In genomic region chr10:42960491-42961155, GRCh38 we compare ENCODE assay signal across 8 cellular contexts.
A peak's percentile ranks its signal among the peaks of the same experiment; 100 is the strongest.
DNase-seq lines count a peak whose midpoint lies in the region; ATAC-seq and TF ChIP-seq lines count a peak whose summit lies in the region.

No MANE protein-coding gene starts in this region.

- H3K27me3 Mint-ChIP-seq in activated CD4-positive, alpha-beta memory T cell treated with anti-CD3 and anti-CD28 coated beads for 36 hours, result no peaks in the 10 kb centered on the region
- H3K27me3 Mint-ChIP-seq in activated CD4-positive, alpha-beta memory T cell treated with anti-CD3 and anti-CD28 coated beads, Interleukin-2, amount 10 ng/mL, durations not matched to agents 7 days and 5 days, result peaks cover 17% of the 10 kb centered on the region
- H3K27me3 Mint-ChIP-seq in type B pancreatic cell, result peaks cover 4% of the 10 kb centered on the region

- H3K27ac Mint-ChIP-seq in activated CD4-positive, alpha-beta memory T cell treated with anti-CD3 and anti-CD28 coated beads for 36 hours, result no peak overlapping the region
- no peak overlapping the region for H3K27ac Mint-ChIP-seq in activated CD4-positive, alpha-beta memory T cell treated with anti-CD3 and anti-CD28 coated beads, Interleukin-2, amount 10 ng/mL, durations not matched to agents 7 days and 5 days
- no peak overlapping the region for H3K27ac Mint-ChIP-seq in type B pancreatic cell

- CTCF ChIA-PET in activated CD4-positive, alpha-beta memory T cell treated with anti-CD3 and anti-CD28 coated beads for 36 hours (lab: Charles Lee), result no interaction called here
- CTCF ChIA-PET in activated CD4-positive, alpha-beta memory T cell treated with anti-CD3 and anti-CD28 coated beads, Interleukin-2, amount 10 ng/mL, durations not matched to agents 7 days and 5 days (lab: Charles Lee), result no interaction called here

- DNase-seq in activated CD4-positive, alpha-beta memory T cell treated with anti-CD3 and anti-CD28 coated beads for 36 hours, result peak; percentile 3
- no peak for DNase-seq in activated CD4-positive, alpha-beta memory T cell treated with anti-CD3 and anti-CD28 coated beads, Interleukin-2, amount 10 ng/mL, durations not matched to agents 7 days and 5 days
- peak; percentile 30 for DNase-seq in activated CD8-positive, alpha-beta memory T cell treated with anti-CD3 and anti-CD28 coated beads, Interleukin-2, amount 50 U/mL, for 48 hours
- DNase-seq in hepatic stellate cell (ENCODE audit: low spot score), result peak; percentile 39
- peak; percentile 50 for DNase-seq in type B pancreatic cell (ENCODE audit: extremely low spot score, unreplicated experiment)
- no peak for DNase-seq in NCI-H146 treated with DMSO at 0.1 percent for 48 hours (lab: John Stamatoyannopoulos, UW; ENCODE audit: unreplicated experiment)
- DNase-seq in C1 segment of cervical spinal cord (lab: John Stamatoyannopoulos, UW), result no peak

- intact Hi-C loops in activated CD4-positive, alpha-beta memory T cell treated with anti-CD3 and anti-CD28 coated beads for 36 hours (cut with micrococcal nuclease), result no loop called here

- TF ChIP-seq CTCF in type B pancreatic cell (conservative IDR thresholded peaks at IDR 0.05), result no peak

- ATAC-seq in HG03045 (IDR thresholded peaks at IDR 0.05; ENCODE audit: unreplicated experiment), result no peak

- no peak overlapping the region for H3K4me3 Mint-ChIP-seq in activated CD4-positive, alpha-beta memory T cell treated with anti-CD3 and anti-CD28 coated beads for 36 hours
- no peak overlapping the region for H3K4me3 Mint-ChIP-seq in activated CD4-positive, alpha-beta memory T cell treated with anti-CD3 and anti-CD28 coated beads, Interleukin-2, amount 10 ng/mL, durations not matched to agents 7 days and 5 days
- H3K4me3 Mint-ChIP-seq in type B pancreatic cell, result no peak overlapping the region

- no peaks in the 10 kb centered on the region for H3K9me3 Mint-ChIP-seq in activated CD4-positive, alpha-beta memory T cell treated with anti-CD3 and anti-CD28 coated beads for 36 hours
- no peaks in the 10 kb centered on the region for H3K9me3 Mint-ChIP-seq in activated CD4-positive, alpha-beta memory T cell treated with anti-CD3 and anti-CD28 coated beads, Interleukin-2, amount 10 ng/mL, durations not matched to agents 7 days and 5 days
- H3K9me3 Mint-ChIP-seq in type B pancreatic cell, result no peaks in the 10 kb centered on the region

- no peaks in the 10 kb centered on the region for H3K4me1 Mint-ChIP-seq in activated CD4-positive, alpha-beta memory T cell treated with anti-CD3 and anti-CD28 coated beads for 36 hours (ENCODE audit: low read depth)
- no peaks in the 10 kb centered on the region for H3K4me1 Mint-ChIP-seq in activated CD4-positive, alpha-beta memory T cell treated with anti-CD3 and anti-CD28 coated beads, Interleukin-2, amount 10 ng/mL, durations not matched to agents 7 days and 5 days
- H3K4me1 Mint-ChIP-seq in type B pancreatic cell (ENCODE audit: unreplicated experiment), result peaks cover 5% of the 10 kb centered on the region

- POLR2A ChIA-PET in activated CD4-positive, alpha-beta memory T cell treated with anti-CD3 and anti-CD28 coated beads for 36 hours (lab: Charles Lee), result no interaction called here
- POLR2A ChIA-PET in activated CD4-positive, alpha-beta memory T cell treated with anti-CD3 and anti-CD28 coated beads, Interleukin-2, amount 10 ng/mL, durations not matched to agents 7 days and 5 days (lab: Charles Lee), result no interaction called here

- H3K36me3 Mint-ChIP-seq in activated CD4-positive, alpha-beta memory T cell treated with anti-CD3 and anti-CD28 coated beads for 36 hours, result no peaks in the 10 kb centered on the region
- H3K36me3 Mint-ChIP-seq in activated CD4-positive, alpha-beta memory T cell treated with anti-CD3 and anti-CD28 coated beads, Interleukin-2, amount 10 ng/mL, durations not matched to agents 7 days and 5 days (ENCODE audit: low read depth), result no peaks in the 10 kb centered on the region
- no peaks in the 10 kb centered on the region for H3K36me3 Mint-ChIP-seq in type B pancreatic cell

Comparison
In these comparisons a context has a peak if more than half of its experiments do, and no peak if none do; other contexts are left out.
1. DNase-seq: peak in activated CD4-positive, alpha-beta memory T cell treated with anti-CD3 and anti-CD28 coated beads for 36 hours (single experiment), activated CD8-positive, alpha-beta memory T cell treated with anti-CD3 and anti-CD28 coated beads, Interleukin-2, amount 50 U/mL, for 48 hours (single experiment), hepatic stellate cell (single experiment) and type B pancreatic cell (single experiment); none in activated CD4-positive, alpha-beta memory T cell treated with anti-CD3 and anti-CD28 coated beads, Interleukin-2, amount 10 ng/mL, durations not matched to agents 7 days and 5 days (single experiment), NCI-H146 treated with DMSO at 0.1 percent for 48 hours (single experiment) and C1 segment of cervical spinal cord (0 of 14).